Comparison of ENCODE assay signal across 8 cellular contexts in the genomic region with DNA sequence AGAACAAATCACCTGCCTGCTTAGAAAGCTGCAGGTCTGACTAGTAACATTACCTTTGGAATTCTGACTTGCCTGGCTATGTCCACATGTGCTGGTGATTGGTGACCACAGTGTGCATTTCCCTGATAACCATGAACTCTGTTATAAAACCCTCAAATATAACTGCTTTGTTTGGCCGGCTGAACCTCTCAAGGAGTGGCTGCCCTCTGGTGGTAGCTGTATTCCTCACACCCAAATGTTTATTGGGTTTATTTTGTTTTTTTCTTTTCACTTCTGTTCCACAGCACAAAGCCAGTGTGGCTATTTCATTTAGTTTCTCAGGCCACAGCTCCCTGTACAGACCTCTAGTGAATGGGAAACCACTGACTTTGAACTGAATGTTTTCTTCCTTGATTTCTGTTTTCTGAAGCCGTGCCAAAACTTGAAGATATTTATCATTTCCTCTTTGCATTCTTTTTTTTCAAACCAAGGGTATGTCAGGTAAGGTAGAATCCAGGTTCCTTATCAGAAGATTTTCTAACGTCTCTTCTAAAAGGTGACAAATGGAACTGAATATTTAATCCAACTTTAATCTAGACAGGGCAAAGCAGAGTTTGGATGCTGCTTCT.
DNase-seq lines count a peak whose midpoint lies in the region; ATAC-seq lines count a peak whose summit lies in the region.

No MANE protein-coding gene starts in this region.

- ATAC-seq in GM18499 (IDR thresholded peaks at IDR 0.05; ENCODE audit: insufficient read depth, unreplicated experiment) (peak; percentile 59), HG02852 (IDR thresholded peaks at IDR 0.05; ENCODE audit: unreplicated experiment) (peak; percentile 81)

- peak; percentile 30 for DNase-seq in AG08396 (ENCODE audit: low spot score)
- peak; percentile 25 to 80 (median 66) for DNase-seq in NCI-H1417 (lab: John Stamatoyannopoulos, UW)
- peak; percentile 59 for DNase-seq in SKM-1 treated with dmso at 0.1 percent for 144 hours (lab: John Stamatoyannopoulos, UW; ENCODE audit: unreplicated experiment)
- peak; percentile 23 for DNase-seq in epidermal melanocyte (ENCODE audit: insufficient read length, low spot score)
- DNase-seq in mucosa of gallbladder (ENCODE audit: low spot score): peak; percentile 51
- no peak for DNase-seq in activated CD4-positive, CD25-positive, alpha-beta regulatory T cell (lab: John Stamatoyannopoulos, UW)

Comparison
In these comparisons a context has a peak if more than half of its experiments do, and no peak if none do; other contexts are left out.
1. DNase-seq: peak in AG08396 (single experiment), NCI-H1417 (3 of 3), SKM-1 treated with dmso at 0.1 percent for 144 hours (single experiment), epidermal melanocyte (single experiment) and mucosa of gallbladder (single experiment); none in activated CD4-positive, CD25-positive, alpha-beta regulatory T cell (0 of 4).